In genomic region chr22:46750530-46750800, GRCh38 we compare ENCODE assay signal across 14 cellular contexts. TPM values are rescaled to one million over a fixed set of nuclear protein-coding genes. Genes with fewer than 3 reads are reported as not detected.
A peak's percentile ranks its signal among the peaks of the same experiment; 100 is the strongest.
DNase-seq lines count a peak whose midpoint lies in the region; ATAC-seq and TF ChIP-seq lines count a peak whose summit lies in the region.
"Had no signal": no experiment of that assay in that cellular context is flagged by ENCODE, and none has a peak within 500 bp of the region (broad histone marks: within the 10 kb centered on the region; RNA-seq: fewer than 3 reads in every experiment).

No MANE protein-coding gene starts in this region.

- no peaks in the 10 kb centered on the region for H3K36me3 ChIP-seq in CD4-positive, CD25-positive, alpha-beta regulatory T cell (ENCODE audit: control insufficient read depth, insufficient read depth, low read length)
- H3K36me3 ChIP-seq in IMR-90 (ENCODE audit: control insufficient read depth, insufficient read depth, low read length), result no peaks in the 10 kb centered on the region
- no peaks in the 10 kb centered on the region for H3K36me3 ChIP-seq in esophagus squamous epithelium
- H3K36me3 ChIP-seq in psoas muscle (ENCODE audit: insufficient read depth in 1 of 2, low read depth in 1 of 2), result no peaks in the 10 kb centered on the region
- H3K36me3 ChIP-seq: esophagus muscularis mucosa, prostate gland had no signal

- H3K36me3 Mint-ChIP-seq in CD4-positive, CD25-positive, alpha-beta regulatory T cell, result no peaks in the 10 kb centered on the region
- H3K36me3 Mint-ChIP-seq: memory B cell had no signal

- H3K27me3 Mint-ChIP-seq in CD4-positive, CD25-positive, alpha-beta regulatory T cell, result no peaks in the 10 kb centered on the region

- H3K4me1 ChIP-seq in CD4-positive, CD25-positive, alpha-beta regulatory T cell (ENCODE audit: control insufficient read depth, insufficient read depth, low read length, poor library complexity, severe bottlenecking), result peaks cover 34% of the 10 kb centered on the region
- H3K4me1 ChIP-seq in IMR-90 (ENCODE audit: control insufficient read depth, insufficient read depth, low read length) (peaks cover 34% of the 10 kb centered on the region), esophagus squamous epithelium (peaks cover 45 to 66% (median 49%) of the 10 kb centered on the region in 3 donors), psoas muscle (peaks cover 48% of the 10 kb centered on the region)
- H3K4me1 ChIP-seq: prostate gland had no signal

- H2AK9ac ChIP-seq in IMR-90 (replicated peaks; ENCODE audit: low read depth, low read length, poor library complexity), result peak overlapping the region; percentile 12

- no peak overlapping the region for H3K18ac ChIP-seq in IMR-90 (ENCODE audit: low read depth, low read length)

- H3K23ac ChIP-seq in IMR-90 (ENCODE audit: low read depth, low read length), result no peak overlapping the region

- peak overlapping the region; percentile 45; the same call in 1 of the 2 replicates for H3K14ac ChIP-seq in IMR-90 (replicated peaks; ENCODE audit: low read depth, low read length)

- peak overlapping the region; percentile 70 for H3K4ac ChIP-seq in IMR-90 (ENCODE audit: low read depth, low read length)

- TF ChIP-seq POLR2A in IMR-90 (IDR thresholded peaks at IDR 0.05; ENCODE audit: low read depth, low read length), result no peak
- no peak for TF ChIP-seq POLR2A in esophagus squamous epithelium (IDR thresholded peaks at IDR 0.05)

- H4K20me1 ChIP-seq in IMR-90 (ENCODE audit: insufficient read depth, low read length), result no peaks in the 10 kb centered on the region

- peaks cover 5 to 39% (median 20%) of the 10 kb centered on the region in 4 donors for H3K4me1 Mint-ChIP-seq in CD4-positive, CD25-positive, alpha-beta regulatory T cell

- in situ Hi-C loops in IMR-90 (cut with MboI; ENCODE audit: low sequenced_read_pairs), result no loop called here

- CTCF ChIA-PET in IMR-90 (lab: Yijun Ruan, JAX), result no interaction called here

- no peak overlapping the region for H4K5ac ChIP-seq in IMR-90 (ENCODE audit: low read depth, low read length)

- peak overlapping the region; percentile 46 for H2AFZ ChIP-seq in IMR-90 (replicated peaks; ENCODE audit: low read length, poor library complexity)

- H3K27me3 ChIP-seq in CD4-positive, CD25-positive, alpha-beta regulatory T cell (ENCODE audit: control insufficient read depth, insufficient read depth, low read length), result no peaks in the 10 kb centered on the region
- H3K27me3 ChIP-seq in IMR-90 (ENCODE audit: control insufficient read depth, insufficient read depth, low read length), result no peaks in the 10 kb centered on the region
- H3K27me3 ChIP-seq in esophagus squamous epithelium, result peaks cover 0 to 9% (median 0%) of the 10 kb centered on the region in 4 donors
- H3K27me3 ChIP-seq in psoas muscle (ENCODE audit: insufficient read depth in 3 of 3, low read length in 2 of 3), result no peaks in the 10 kb centered on the region

- peaks cover 32% of the 10 kb centered on the region for H3K9me1 ChIP-seq in IMR-90 (ENCODE audit: insufficient read depth, low read length)

- peak overlapping the region; percentile 30 to 64; a peak in 2 of 4 replicates for H4K8ac ChIP-seq in IMR-90 (ENCODE audit: low read depth in 2 of 2, low read length in 2 of 2)

- TF ChIP-seq CTCF in IMR-90 (conservative IDR thresholded peaks at IDR 0.05; ENCODE audit: low read depth, low read length) (no peak), esophagus squamous epithelium (IDR thresholded peaks at IDR 0.05) (no peak), psoas muscle (IDR thresholded peaks at IDR 0.05) (no peak)

- dilution Hi-C loops in IMR-90 (cut with HindIII; ENCODE audit: low sequenced_read_pairs, unreplicated experiment), result no loop called here

- no peak overlapping the region for H2BK5ac ChIP-seq in IMR-90 (ENCODE audit: low read depth, low read length, poor library complexity, severe bottlenecking)

- TF ChIP-seq RAD21 in IMR-90 (IDR thresholded peaks at IDR 0.05; ENCODE audit: low read length), result no peak

- WGBS in IMR-90 (ENCODE audit: extremely low coverage in 2 of 2, insufficient read length in 1 of 2), 2 experiments, result no CpG with 5 or more reads among the region's 5 CpGs
- whole genome bisulfite sequencing in esophagus squamous epithelium, 2 donors, result 82 to 83% methylated on average over 2 to 5 of the region's 5 CpGs
- 55 to 69% (median 64%) methylated on average over 5 of the region's 5 CpGs for WGBS in psoas muscle, 3 donors

- peak overlapping the region; percentile 65 for H3K27ac ChIP-seq in CD4-positive, CD25-positive, alpha-beta regulatory T cell (ENCODE audit: insufficient read depth, low read length, poor library complexity, severe bottlenecking)
- H3K27ac ChIP-seq in IMR-90 (ENCODE audit: insufficient read depth, low read length) (no peak overlapping the region), esophagus squamous epithelium (peak overlapping the region; percentile 5 to 50 (median 27)), psoas muscle (peak overlapping the region; percentile 50)
- H3K27ac ChIP-seq: esophagus muscularis mucosa, prostate gland had no signal

- H2BK20ac ChIP-seq in IMR-90 (ENCODE audit: low read depth, low read length), result no peak overlapping the region

- no peak for DNase-seq in CD4-positive, CD25-positive, alpha-beta regulatory T cell
- no peak for DNase-seq in IMR-90
- DNase-seq in esophagus squamous epithelium (lab: John Stamatoyannopoulos, UW), result no peak
- DNase-seq in psoas muscle, result no peak
- DNase-seq in amniotic stem cell (lab: John Stamatoyannopoulos, UW), result no peak
- DNase-seq: activated CD4-positive, CD25-positive, alpha-beta regulatory T cell treated with anti-CD3 and anti-CD28 coated beads, Interleukin-2, amount 50 U/mL, for 72 hours; central memory CD4-positive, alpha-beta T cell; NCI-H2171 treated with DMSO at 0.1 percent for 48 hours; stimulated activated CD4-positive, alpha-beta T cell treated with anti-CD3 and anti-CD28 coated beads, Interleukin-4, amount 100 ng/mL, for 1 hour had no signal

- H3K4me3 Mint-ChIP-seq in CD4-positive, CD25-positive, alpha-beta regulatory T cell, result peak overlapping the region in 2 of 4 donors; percentile 69 to 83
- H3K4me3 Mint-ChIP-seq: memory B cell had no signal

- BruUV-seq in IMR-90 (replicated peaks; lab: Mats Ljungman, UMichigan), result no TSS peak

- POLR2A ChIA-PET in IMR-90 (lab: Charles Lee; ENCODE audit: unreplicated experiment), result interaction anchor here (1.0 kb wide), 1 partner anchor 12 kb away, joined by 3 read pairs; the partner anchor contains the start of gene TBC1D22A

- no peak overlapping the region for H3K4me2 ChIP-seq in IMR-90 (ENCODE audit: low read depth, low read length)

- no peaks in the 10 kb centered on the region for H3K9me3 Mint-ChIP-seq in CD4-positive, CD25-positive, alpha-beta regulatory T cell
- H3K9me3 Mint-ChIP-seq: memory B cell had no signal

- peak overlapping the region; percentile 99; the same call in 1 of the 2 replicates for H2AK5ac ChIP-seq in IMR-90 (ENCODE audit: low read depth, low read length)

- ATAC-seq in CD4-positive, CD25-positive, alpha-beta regulatory T cell (ENCODE audit: low read depth in 2 of 2), result no peak
- ATAC-seq in IMR-90 (ENCODE audit: low read depth) (no peak), psoas muscle (no peak), HG02981 (IDR thresholded peaks at IDR 0.05; ENCODE audit: unreplicated experiment) (no peak), GM18861 (IDR thresholded peaks at IDR 0.05; ENCODE audit: unreplicated experiment) (no peak)

- no peak overlapping the region for H3K9ac ChIP-seq in IMR-90 (ENCODE audit: low read depth, low read length)

- H4K91ac ChIP-seq in IMR-90 (ENCODE audit: insufficient read depth, low read depth, low read length), result peak overlapping the region; percentile 32

- no peak overlapping the region for H3K4me3 ChIP-seq in CD4-positive, CD25-positive, alpha-beta regulatory T cell (ENCODE audit: low read depth, low read length)
- H3K4me3 ChIP-seq in IMR-90 (ENCODE audit: insufficient read depth, low read depth, low read length), result no peak overlapping the region
- H3K4me3 ChIP-seq in esophagus squamous epithelium, result no peak overlapping the region
- H3K4me3 ChIP-seq in psoas muscle, result no peak overlapping the region
- H3K4me3 ChIP-seq: esophagus muscularis mucosa, prostate gland had no signal

- peak overlapping the region; percentile 30; the same call in 1 of the 3 replicates for H2BK15ac ChIP-seq in IMR-90 (ENCODE audit: low read depth, low read length)

- H3K56ac ChIP-seq in IMR-90 (ENCODE audit: extremely low read depth, insufficient read depth, low read length), result no peak overlapping the region

- no peaks in the 10 kb centered on the region for H3K9me3 ChIP-seq in CD4-positive, CD25-positive, alpha-beta regulatory T cell (ENCODE audit: control insufficient read depth in 2 of 2, low read length in 2 of 2)
- H3K9me3 ChIP-seq in IMR-90 (ENCODE audit: control insufficient read depth, insufficient read depth, low read length), result no peaks in the 10 kb centered on the region
- peaks cover 0 to 3% (median under 1%) of the 10 kb centered on the region in 3 donors for H3K9me3 ChIP-seq in esophagus squamous epithelium
- no peaks in the 10 kb centered on the region for H3K9me3 ChIP-seq in psoas muscle
- H3K9me3 ChIP-seq: esophagus muscularis mucosa, prostate gland had no signal

- peaks cover 0 to 11% of the 10 kb centered on the region in 2 experiments; a peak in 1 of 4 replicates for H3K79me1 ChIP-seq in IMR-90 (ENCODE audit: low read depth in 1 of 2, low read length in 2 of 2)

- intact Hi-C loops in IMR-90 (cut with micrococcal nuclease), result no loop called here
- intact Hi-C loops in esophagus squamous epithelium (cut with DNase I), result no loop called here
- intact Hi-C loops in psoas muscle (cut with DNase I), result no loop called here

- peak overlapping the region; percentile 94 to 100 (median 96) for H3K27ac Mint-ChIP-seq in CD4-positive, CD25-positive, alpha-beta regulatory T cell
- H3K27ac Mint-ChIP-seq: memory B cell had no signal

- H2BK120ac ChIP-seq in IMR-90 (ENCODE audit: low read depth, low read length), result peak overlapping the region; percentile 75; the same call in 1 of the 2 replicates

RNA-seq across cellular contexts. Expression of gene TBC1D22A, which starts 12.0 kb away (rescaled TPM):
- 42.5 TPM for total RNA-seq in CD4-positive, CD25-positive, alpha-beta regulatory T cell
- polyA plus RNA-seq in CD4-positive, CD25-positive, alpha-beta regulatory T cell, result 10 to 100 TPM; 19.8 to 34.0 (median 23.0) TPM
- total RNA-seq in IMR-90 (2012; rRNA removed), result 9.0 and 9.4 TPM in 2 replicates
- 16.7 and 17.3 TPM in 2 replicates for polyA plus RNA-seq in IMR-90 (2012; rRNA removed)
- polyA plus RNA-seq in IMR-90 (2012; cell fraction: cytosol; rRNA removed), result 18.4 and 23.5 TPM in 2 replicates
- 14.2 and 18.0 TPM in 2 replicates for polyA plus RNA-seq in IMR-90 (2012; cell fraction: nucleus; rRNA removed; ENCODE audit: low replicate concordance)
- total RNA-seq in esophagus squamous epithelium, result 10 to 100 TPM; 15.6 to 21.7 (median 20.5) TPM
- 10 to 100 TPM; 15.7 to 25.0 (median 20.6) TPM for total RNA-seq in psoas muscle
- 10 to 100 TPM; 11.7 to 19.0 (median 14.8) TPM for polyA plus RNA-seq in psoas muscle

RNA-seq across cellular contexts. Expression of gene CERK, which starts 12.4 kb away (rescaled TPM):
- 105 TPM for total RNA-seq in CD4-positive, CD25-positive, alpha-beta regulatory T cell
- polyA plus RNA-seq in CD4-positive, CD25-positive, alpha-beta regulatory T cell, result 10 to 100 TPM; 75.5 to 94.3 (median 81.5) TPM
- total RNA-seq in IMR-90 (2012; rRNA removed), result 38.7 and 44.4 TPM in 2 replicates
- polyA plus RNA-seq in IMR-90 (2012; rRNA removed), result 22.8 and 25.3 TPM in 2 replicates
- polyA plus RNA-seq in IMR-90 (2012; cell fraction: cytosol; rRNA removed), result 14.3 and 18.5 TPM in 2 replicates
- 19.5 and 31.2 TPM in 2 replicates for polyA plus RNA-seq in IMR-90 (2012; cell fraction: nucleus; rRNA removed; ENCODE audit: low replicate concordance)
- 10 to 100 TPM; 14.6 to 34.0 (median 26.6) TPM for total RNA-seq in esophagus squamous epithelium
- 10 to 100 TPM; 26.9 to 38.1 (median 33.9) TPM for total RNA-seq in psoas muscle
- 10 to 100 TPM; 13.0 to 26.8 (median 24.8) TPM for polyA plus RNA-seq in psoas muscle
